ENCODE assay signal across 1 cellular context in the genomic region with DNA sequence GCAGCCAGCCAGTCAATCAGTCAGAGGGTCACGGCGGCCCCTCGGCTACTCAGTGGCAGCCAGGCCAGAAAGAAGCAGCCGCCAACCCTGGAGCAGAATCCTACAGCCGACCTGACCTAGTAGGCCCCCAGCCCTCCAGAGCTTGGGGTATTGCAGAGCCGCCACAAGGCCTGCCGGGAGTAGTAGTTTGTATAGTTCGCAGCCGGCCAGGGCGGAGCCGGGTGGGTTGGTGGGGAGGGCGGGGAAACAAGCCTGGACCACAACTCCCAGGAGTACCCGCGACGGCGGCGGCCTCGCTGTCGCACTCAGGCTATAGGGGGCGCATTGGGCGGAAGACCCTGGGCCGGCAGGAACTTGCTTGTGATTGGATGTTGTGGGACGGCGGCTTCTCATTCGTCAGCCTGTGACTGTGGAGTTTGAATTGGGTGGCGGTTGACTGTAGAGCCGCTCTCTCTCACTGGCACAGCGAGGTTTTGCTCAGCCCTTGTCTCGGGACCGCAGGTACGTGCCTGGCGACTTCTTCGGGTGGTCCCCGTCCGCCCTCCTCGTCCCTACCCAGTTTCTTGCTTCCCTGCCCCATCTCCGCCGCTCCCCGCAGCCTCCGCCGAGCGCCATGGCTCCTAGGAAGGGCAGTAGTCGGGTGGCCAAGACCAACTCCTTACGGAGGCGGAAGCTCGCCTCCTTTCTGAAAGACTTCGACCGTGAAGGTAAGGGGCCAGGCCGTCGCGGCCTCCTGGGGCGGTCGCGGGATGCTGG.
A peak's percentile ranks its signal among the peaks of the same experiment; 100 is the strongest.
TF ChIP-seq lines count a peak whose summit lies in the region.

TSS of gene CDCA8 (plus strand) at position 439 of the 756 bp plus-strand sequence. CDS start at position 614, 175 bp downstream.

TF ChIP-seq in HCT116, 20 proteins besides CTCF, POLR2A, EP300 and RAD21 (continued from another document):
- TF ChIP-seq, protein P1, sequence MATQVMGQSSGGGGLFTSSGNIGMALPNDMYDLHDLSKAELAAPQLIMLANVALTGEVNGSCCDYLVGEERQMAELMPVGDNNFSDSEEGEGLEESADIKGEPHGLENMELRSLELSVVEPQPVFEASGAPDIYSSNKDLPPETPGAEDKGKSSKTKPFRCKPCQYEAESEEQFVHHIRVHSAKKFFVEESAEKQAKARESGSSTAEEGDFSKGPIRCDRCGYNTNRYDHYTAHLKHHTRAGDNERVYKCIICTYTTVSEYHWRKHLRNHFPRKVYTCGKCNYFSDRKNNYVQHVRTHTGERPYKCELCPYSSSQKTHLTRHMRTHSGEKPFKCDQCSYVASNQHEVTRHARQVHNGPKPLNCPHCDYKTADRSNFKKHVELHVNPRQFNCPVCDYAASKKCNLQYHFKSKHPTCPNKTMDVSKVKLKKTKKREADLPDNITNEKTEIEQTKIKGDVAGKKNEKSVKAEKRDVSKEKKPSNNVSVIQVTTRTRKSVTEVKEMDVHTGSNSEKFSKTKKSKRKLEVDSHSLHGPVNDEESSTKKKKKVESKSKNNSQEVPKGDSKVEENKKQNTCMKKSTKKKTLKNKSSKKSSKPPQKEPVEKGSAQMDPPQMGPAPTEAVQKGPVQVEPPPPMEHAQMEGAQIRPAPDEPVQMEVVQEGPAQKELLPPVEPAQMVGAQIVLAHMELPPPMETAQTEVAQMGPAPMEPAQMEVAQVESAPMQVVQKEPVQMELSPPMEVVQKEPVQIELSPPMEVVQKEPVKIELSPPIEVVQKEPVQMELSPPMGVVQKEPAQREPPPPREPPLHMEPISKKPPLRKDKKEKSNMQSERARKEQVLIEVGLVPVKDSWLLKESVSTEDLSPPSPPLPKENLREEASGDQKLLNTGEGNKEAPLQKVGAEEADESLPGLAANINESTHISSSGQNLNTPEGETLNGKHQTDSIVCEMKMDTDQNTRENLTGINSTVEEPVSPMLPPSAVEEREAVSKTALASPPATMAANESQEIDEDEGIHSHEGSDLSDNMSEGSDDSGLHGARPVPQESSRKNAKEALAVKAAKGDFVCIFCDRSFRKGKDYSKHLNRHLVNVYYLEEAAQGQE (IDR thresholded peaks at IDR 0.05; ENCODE audit: low read depth): no peak
- peak; percentile 97 for TF ChIP-seq SIN3A (IDR thresholded peaks at IDR 0.05; ENCODE audit: low read depth)
- no peak for TF ChIP-seq FOSL1 (IDR thresholded peaks at IDR 0.05; ENCODE audit: low read depth)
- no peak for TF ChIP-seq SRF (IDR thresholded peaks at IDR 0.05; ENCODE audit: low read depth)
